9 cellular contexts compared by ENCODE assay signal in genomic region chr4:55817691-55818090, GRCh38. TPM values are rescaled to one million over a fixed set of nuclear protein-coding genes. Genes with fewer than 3 reads are reported as not detected.
"Had no signal": no experiment of that assay in that cellular context is flagged by ENCODE, and none has a peak within 500 bp of the region (broad histone marks: within the 10 kb centered on the region; RNA-seq: fewer than 3 reads in every experiment).

No MANE protein-coding gene starts in this region.

- DNase-seq: IMR-90, KBM-7, KG1 had no signal

- H3K9ac ChIP-seq: KMS-11 had no signal

- H3K4me2 ChIP-seq: KMS-11 had no signal

- H3K27ac ChIP-seq: HL-60, KMS-11 had no signal

- FAIRE-seq: HTR-8/SVneo had no signal

RNA-seq across cellular contexts. Expression of gene EXOC1L, which starts 1.9 kb away (rescaled TPM):
- total RNA-seq: HT-29, HT1080, IMR-90 had no signal
- polyA plus RNA-seq: IgD-negative memory B cell, IMR-90 had no signal
